Comparison of ENCODE assay signal across 25 cellular contexts in the genomic region with DNA sequence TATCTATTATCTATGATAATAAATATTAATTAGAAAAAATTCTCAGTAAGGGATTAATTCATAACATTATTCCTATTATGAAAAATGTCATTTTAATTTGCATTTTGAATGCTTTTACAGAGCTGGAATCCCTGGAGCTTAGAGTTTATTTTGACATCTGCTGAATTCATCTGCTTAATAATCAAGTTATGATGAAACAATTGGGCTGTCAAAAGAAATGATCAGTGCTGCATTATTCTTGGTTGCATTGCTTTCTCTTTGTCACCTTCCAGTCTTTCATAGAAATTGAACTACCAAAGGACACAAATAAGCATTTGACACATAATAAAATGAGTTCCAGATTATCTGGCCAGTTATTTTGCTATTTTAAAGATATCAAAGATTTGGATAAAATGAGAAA. TPM values are rescaled to one million over a fixed set of nuclear protein-coding genes. Genes with fewer than 3 reads are reported as not detected.
"Had no signal": no experiment of that assay in that cellular context is flagged by ENCODE, and none has a peak within 500 bp of the region (broad histone marks: within the 10 kb centered on the region; RNA-seq: fewer than 3 reads in every experiment).

No MANE protein-coding gene starts in this region.

- H3K27ac ChIP-seq: heart right ventricle, hepatocyte, left lung, ovary, right atrium auricular region, right lobe of liver, stomach, testis, thyroid gland, transverse colon, upper lobe of left lung had no signal

- DNase-seq: heart right ventricle; islet precursor cell; left colon; left lung; mesendoderm; naive B cell; natural killer cell; nephron progenitor cell; ovary; right lobe of liver; stimulated activated CD4-positive, alpha-beta T cell treated with anti-CD3 and anti-CD28 coated beads, Interleukin-12 subunit alpha, Interleukin-12 subunit beta, amount 100 ng/mL, for 4 hours; stimulated activated CD4-positive, alpha-beta T cell treated with anti-CD3 and anti-CD28 coated beads, Interleukin-15, amount 100 ng/mL, for 24 hours; stimulated activated CD4-positive, alpha-beta T cell treated with anti-CD3 and anti-CD28 coated beads, Interleukin-2, amount 100 ng/mL, for 24 hours; stimulated activated CD4-positive, alpha-beta T cell treated with anti-CD3 and anti-CD28 coated beads, Interleukin-4, amount 100 ng/mL, for 1 hour; stimulated activated naive B cell treated with anti-CD40 and anti-IgM and Interleukin-4, amounts not matched to agents 10 μg/mL and 1 μg/mL and 100 μg/mL, for 72 hours; stimulated activated naive CD8-positive, alpha-beta T cell treated with anti-CD3 and anti-CD28 coated beads, Interleukin-15, Interleukin-2, amounts not matched to agents 100 U/mL and 50 U/mL, for 24 hours; stomach; testis; thyroid gland; transverse colon; upper lobe of left lung had no signal

- ATAC-seq: heart right ventricle; left colon; left lung; natural killer cell; right lobe of liver; stimulated activated naive B cell treated with anti-CD40 and anti-IgM and Interleukin-4, amounts not matched to agents 10 μg/mL and 1 μg/mL and 100 μg/mL, for 72 hours; stimulated activated naive CD8-positive, alpha-beta T cell treated with anti-CD3 and anti-CD28 coated beads, Interleukin-15, Interleukin-2, amounts not matched to agents 100 U/mL and 50 U/mL, for 24 hours had no signal

- H3K4me3 ChIP-seq: heart right ventricle, hepatocyte, left lung, lung, ovary, right atrium auricular region, right lobe of liver, stomach, testis, thyroid gland, transverse colon, upper lobe of left lung had no signal

- H3K27me3 ChIP-seq: heart right ventricle, hepatocyte, left lung, ovary, right atrium auricular region, right lobe of liver, stomach, testis, thyroid gland, transverse colon, upper lobe of left lung had no signal

- H3K4me1 ChIP-seq: left lung, right atrium auricular region, right lobe of liver, stomach, thyroid gland, transverse colon, upper lobe of left lung had no signal

- H3K9me3 ChIP-seq: heart right ventricle, left lung, ovary, right atrium auricular region, right lobe of liver, stomach, testis, thyroid gland, transverse colon, upper lobe of left lung had no signal

- H3K36me3 ChIP-seq: heart right ventricle, left lung, ovary, right atrium auricular region, right lobe of liver, stomach, thyroid gland, transverse colon, upper lobe of left lung had no signal

RNA-seq across cellular contexts. Expression of gene MACC1, which starts 40.0 kb away (rescaled TPM):
- total RNA-seq: skeletal muscle tissue had no signal
